1 cellular context compared by ENCODE assay signal in the genomic region with DNA sequence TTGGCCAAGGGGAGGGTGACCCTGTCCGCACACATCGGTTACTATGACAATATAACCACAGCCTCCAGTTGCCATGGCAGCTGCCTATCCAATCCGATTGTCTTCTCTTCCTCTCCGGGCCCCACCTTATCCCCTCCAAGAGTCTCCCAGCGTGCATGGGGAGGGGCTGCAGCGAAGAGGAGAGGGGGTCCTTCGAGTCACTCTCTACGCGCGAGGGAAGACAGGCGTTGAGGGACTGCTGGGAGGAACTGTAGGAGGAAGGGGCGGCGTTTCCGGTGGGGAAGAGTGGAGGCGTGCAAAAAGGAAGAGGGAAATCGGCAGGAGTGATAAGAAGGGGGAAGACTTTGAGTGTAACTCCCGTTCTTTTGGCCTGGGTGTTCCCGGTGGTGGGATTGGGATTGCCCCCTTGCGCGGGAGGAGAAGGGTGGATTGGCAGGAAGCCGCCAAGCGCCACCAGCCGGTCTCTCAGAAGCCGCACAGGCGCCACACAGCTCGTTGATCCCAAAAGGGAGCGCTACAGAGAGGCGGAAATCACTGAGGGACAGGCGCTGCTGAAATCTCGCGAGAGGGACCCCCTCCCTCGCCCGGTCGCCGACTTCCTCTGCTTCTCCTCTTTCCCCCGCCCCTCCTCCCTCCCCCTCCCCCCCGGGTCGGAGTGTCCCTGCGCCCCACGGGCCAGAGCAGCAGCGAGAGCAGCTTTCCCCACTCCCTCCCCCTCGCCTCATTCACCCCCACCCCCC.
TF ChIP-seq lines count a peak whose summit lies in the region.

No MANE protein-coding gene starts in this region.

TF ChIP-seq in HepG2, 621 proteins besides CTCF, POLR2A, EP300 and RAD21 (continued from another document and continues in another):
- TF ChIP-seq, protein P1, sequence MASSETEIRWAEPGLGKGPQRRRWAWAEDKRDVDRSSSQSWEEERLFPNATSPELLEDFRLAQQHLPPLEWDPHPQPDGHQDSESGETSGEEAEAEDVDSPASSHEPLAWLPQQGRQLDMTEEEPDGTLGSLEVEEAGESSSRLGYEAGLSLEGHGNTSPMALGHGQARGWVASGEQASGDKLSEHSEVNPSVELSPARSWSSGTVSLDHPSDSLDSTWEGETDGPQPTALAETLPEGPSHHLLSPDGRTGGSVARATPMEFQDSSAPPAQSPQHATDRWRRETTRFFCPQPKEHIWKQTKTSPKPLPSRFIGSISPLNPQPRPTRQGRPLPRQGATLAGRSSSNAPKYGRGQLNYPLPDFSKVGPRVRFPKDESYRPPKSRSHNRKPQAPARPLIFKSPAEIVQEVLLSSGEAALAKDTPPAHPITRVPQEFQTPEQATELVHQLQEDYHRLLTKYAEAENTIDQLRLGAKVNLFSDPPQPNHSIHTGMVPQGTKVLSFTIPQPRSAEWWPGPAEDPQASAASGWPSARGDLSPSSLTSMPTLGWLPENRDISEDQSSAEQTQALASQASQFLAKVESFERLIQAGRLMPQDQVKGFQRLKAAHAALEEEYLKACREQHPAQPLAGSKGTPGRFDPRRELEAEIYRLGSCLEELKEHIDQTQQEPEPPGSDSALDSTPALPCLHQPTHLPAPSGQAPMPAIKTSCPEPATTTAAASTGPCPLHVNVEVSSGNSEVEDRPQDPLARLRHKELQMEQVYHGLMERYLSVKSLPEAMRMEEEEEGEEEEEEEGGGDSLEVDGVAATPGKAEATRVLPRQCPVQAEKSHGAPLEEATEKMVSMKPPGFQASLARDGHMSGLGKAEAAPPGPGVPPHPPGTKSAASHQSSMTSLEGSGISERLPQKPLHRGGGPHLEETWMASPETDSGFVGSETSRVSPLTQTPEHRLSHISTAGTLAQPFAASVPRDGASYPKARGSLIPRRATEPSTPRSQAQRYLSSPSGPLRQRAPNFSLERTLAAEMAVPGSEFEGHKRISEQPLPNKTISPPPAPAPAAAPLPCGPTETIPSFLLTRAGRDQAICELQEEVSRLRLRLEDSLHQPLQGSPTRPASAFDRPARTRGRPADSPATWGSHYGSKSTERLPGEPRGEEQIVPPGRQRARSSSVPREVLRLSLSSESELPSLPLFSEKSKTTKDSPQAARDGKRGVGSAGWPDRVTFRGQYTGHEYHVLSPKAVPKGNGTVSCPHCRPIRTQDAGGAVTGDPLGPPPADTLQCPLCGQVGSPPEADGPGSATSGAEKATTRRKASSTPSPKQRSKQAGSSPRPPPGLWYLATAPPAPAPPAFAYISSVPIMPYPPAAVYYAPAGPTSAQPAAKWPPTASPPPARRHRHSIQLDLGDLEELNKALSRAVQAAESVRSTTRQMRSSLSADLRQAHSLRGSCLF (CRISPR knock-in tag; IDR thresholded peaks at IDR 0.05; ENCODE audit: borderline replicate concordance), result no peak
- TF ChIP-seq RFX5 (IDR thresholded peaks at IDR 0.05; ENCODE audit: low read depth, low read length), result peak; percentile 91
- TF ChIP-seq, protein P2, sequence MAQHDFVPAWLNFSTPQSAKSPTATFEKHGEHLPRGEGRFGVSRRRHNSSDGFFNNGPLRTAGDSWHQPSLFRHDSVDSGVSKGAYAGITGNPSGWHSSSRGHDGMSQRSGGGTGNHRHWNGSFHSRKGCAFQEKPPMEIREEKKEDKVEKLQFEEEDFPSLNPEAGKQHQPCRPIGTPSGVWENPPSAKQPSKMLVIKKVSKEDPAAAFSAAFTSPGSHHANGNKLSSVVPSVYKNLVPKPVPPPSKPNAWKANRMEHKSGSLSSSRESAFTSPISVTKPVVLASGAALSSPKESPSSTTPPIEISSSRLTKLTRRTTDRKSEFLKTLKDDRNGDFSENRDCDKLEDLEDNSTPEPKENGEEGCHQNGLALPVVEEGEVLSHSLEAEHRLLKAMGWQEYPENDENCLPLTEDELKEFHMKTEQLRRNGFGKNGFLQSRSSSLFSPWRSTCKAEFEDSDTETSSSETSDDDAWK (CRISPR knock-in tag; IDR thresholded peaks at IDR 0.05), result no peak
- TF ChIP-seq RXRA (CRISPR knock-in tag; IDR thresholded peaks at IDR 0.05), result peak; percentile 62; the same call in 1 of the 2 replicates
- no peak for TF ChIP-seq KDM5B (CRISPR knock-in tag; IDR thresholded peaks at IDR 0.05; ENCODE audit: borderline replicate concordance)
- 0 out of 2 replicates have a peak, but pooled peaks have one; percentile 5 for TF ChIP-seq ZNF572 (CRISPR knock-in tag; IDR thresholded peaks at IDR 0.05)
- TF ChIP-seq GATA4 (IDR thresholded peaks at IDR 0.05; ENCODE audit: borderline replicate concordance, low read depth), result peak; percentile 58; the same call in 1 of the 2 replicates
- TF ChIP-seq, protein P3, sequence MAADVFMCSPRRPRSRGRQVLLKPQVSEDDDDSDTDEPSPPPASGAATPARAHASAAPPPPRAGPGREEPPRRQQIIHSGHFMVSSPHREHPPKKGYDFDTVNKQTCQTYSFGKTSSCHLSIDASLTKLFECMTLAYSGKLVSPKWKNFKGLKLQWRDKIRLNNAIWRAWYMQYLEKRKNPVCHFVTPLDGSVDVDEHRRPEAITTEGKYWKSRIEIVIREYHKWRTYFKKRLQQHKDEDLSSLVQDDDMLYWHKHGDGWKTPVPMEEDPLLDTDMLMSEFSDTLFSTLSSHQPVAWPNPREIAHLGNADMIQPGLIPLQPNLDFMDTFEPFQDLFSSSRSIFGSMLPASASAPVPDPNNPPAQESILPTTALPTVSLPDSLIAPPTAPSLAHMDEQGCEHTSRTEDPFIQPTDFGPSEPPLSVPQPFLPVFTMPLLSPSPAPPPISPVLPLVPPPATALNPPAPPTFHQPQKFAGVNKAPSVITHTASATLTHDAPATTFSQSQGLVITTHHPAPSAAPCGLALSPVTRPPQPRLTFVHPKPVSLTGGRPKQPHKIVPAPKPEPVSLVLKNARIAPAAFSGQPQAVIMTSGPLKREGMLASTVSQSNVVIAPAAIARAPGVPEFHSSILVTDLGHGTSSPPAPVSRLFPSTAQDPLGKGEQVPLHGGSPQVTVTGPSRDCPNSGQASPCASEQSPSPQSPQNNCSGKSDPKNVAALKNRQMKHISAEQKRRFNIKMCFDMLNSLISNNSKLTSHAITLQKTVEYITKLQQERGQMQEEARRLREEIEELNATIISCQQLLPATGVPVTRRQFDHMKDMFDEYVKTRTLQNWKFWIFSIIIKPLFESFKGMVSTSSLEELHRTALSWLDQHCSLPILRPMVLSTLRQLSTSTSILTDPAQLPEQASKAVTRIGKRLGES (CRISPR knock-in tag; IDR thresholded peaks at IDR 0.05; ENCODE audit: borderline replicate concordance), result no peak
- no peak for TF ChIP-seq ZNF781 (CRISPR knock-in tag; IDR thresholded peaks at IDR 0.05; ENCODE audit: borderline replicate concordance, not compliant biosample characterization)
- TF ChIP-seq CCDC6 (CRISPR knock-in tag; IDR thresholded peaks at IDR 0.05), result no peak
- TF ChIP-seq ZNF224 (CRISPR knock-in tag; IDR thresholded peaks at IDR 0.05), result peak; percentile 7; the same call in 1 of the 2 replicates
- TF ChIP-seq RARG (CRISPR knock-in tag; IDR thresholded peaks at IDR 0.05; ENCODE audit: low read depth), result no peak
- no peak for TF ChIP-seq ZFP82 (CRISPR knock-in tag; IDR thresholded peaks at IDR 0.05; ENCODE audit: borderline replicate concordance)
- TF ChIP-seq FOSL1 (CRISPR knock-in tag; IDR thresholded peaks at IDR 0.05; ENCODE audit: borderline replicate concordance), result no peak
- TF ChIP-seq, protein P4, sequence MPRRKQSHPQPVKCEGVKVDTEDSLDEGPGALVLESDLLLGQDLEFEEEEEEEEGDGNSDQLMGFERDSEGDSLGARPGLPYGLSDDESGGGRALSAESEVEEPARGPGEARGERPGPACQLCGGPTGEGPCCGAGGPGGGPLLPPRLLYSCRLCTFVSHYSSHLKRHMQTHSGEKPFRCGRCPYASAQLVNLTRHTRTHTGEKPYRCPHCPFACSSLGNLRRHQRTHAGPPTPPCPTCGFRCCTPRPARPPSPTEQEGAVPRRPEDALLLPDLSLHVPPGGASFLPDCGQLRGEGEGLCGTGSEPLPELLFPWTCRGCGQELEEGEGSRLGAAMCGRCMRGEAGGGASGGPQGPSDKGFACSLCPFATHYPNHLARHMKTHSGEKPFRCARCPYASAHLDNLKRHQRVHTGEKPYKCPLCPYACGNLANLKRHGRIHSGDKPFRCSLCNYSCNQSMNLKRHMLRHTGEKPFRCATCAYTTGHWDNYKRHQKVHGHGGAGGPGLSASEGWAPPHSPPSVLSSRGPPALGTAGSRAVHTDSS (CRISPR knock-in tag; conservative IDR thresholded peaks at IDR 0.05), result 0 out of 2 replicates have a peak, but pooled peaks have one; percentile 20
- TF ChIP-seq, protein P5, sequence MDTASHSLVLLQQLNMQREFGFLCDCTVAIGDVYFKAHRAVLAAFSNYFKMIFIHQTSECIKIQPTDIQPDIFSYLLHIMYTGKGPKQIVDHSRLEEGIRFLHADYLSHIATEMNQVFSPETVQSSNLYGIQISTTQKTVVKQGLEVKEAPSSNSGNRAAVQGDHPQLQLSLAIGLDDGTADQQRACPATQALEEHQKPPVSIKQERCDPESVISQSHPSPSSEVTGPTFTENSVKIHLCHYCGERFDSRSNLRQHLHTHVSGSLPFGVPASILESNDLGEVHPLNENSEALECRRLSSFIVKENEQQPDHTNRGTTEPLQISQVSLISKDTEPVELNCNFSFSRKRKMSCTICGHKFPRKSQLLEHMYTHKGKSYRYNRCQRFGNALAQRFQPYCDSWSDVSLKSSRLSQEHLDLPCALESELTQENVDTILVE (CRISPR knock-in tag; IDR thresholded peaks at IDR 0.05), result 0 out of 2 replicates have a peak, but pooled peaks have one; percentile 60
- TF ChIP-seq ZBTB8A (CRISPR knock-in tag; IDR thresholded peaks at IDR 0.05; ENCODE audit: borderline replicate concordance, low read depth), result no peak
- TF ChIP-seq SP140L (CRISPR knock-in tag; IDR thresholded peaks at IDR 0.05; ENCODE audit: borderline replicate concordance), result 0 out of 2 replicates have a peak, but pooled peaks have one; percentile 48
- peak; percentile 51; the same call in 1 of the 2 replicates for TF ChIP-seq POLR2AphosphoS5 (IDR thresholded peaks at IDR 0.05; ENCODE audit: low read depth, low read length)
- TF ChIP-seq PPARG (CRISPR knock-in tag; conservative IDR thresholded peaks at IDR 0.05), result no peak
- TF ChIP-seq RFX1 (IDR thresholded peaks at IDR 0.05), result peak; percentile 100
- TF ChIP-seq NFE2L1 (CRISPR knock-in tag; IDR thresholded peaks at IDR 0.05; ENCODE audit: borderline replicate concordance), result no peak
- no peak for TF ChIP-seq ZNF678 (CRISPR knock-in tag; IDR thresholded peaks at IDR 0.05)
- TF ChIP-seq NFATC3 (CRISPR knock-in tag; IDR thresholded peaks at IDR 0.05), result no peak
- no peak for TF ChIP-seq ZC3H13 (CRISPR knock-in tag; IDR thresholded peaks at IDR 0.05)
- TF ChIP-seq ZNF782 (CRISPR knock-in tag; IDR thresholded peaks at IDR 0.05; ENCODE audit: borderline replicate concordance), result 0 out of 2 replicates have a peak, but pooled peaks have one; percentile 23
- TF ChIP-seq MYC (CRISPR knock-in tag; IDR thresholded peaks at IDR 0.05; ENCODE audit: borderline replicate concordance), result peak; percentile 31; the same call in 1 of the 2 replicates
- no peak for TF ChIP-seq HDAC6 (IDR thresholded peaks at IDR 0.05; ENCODE audit: low read depth, low read length)
- TF ChIP-seq NR2F6 (IDR thresholded peaks at IDR 0.05), result no peak
- peak; percentile 59; the same call in 1 of the 2 replicates for TF ChIP-seq NR2F6 (CRISPR knock-in tag; IDR thresholded peaks at IDR 0.05)
- peak; percentile 29 for TF ChIP-seq BHLHE40 (IDR thresholded peaks at IDR 0.05; ENCODE audit: low read length)
- TF ChIP-seq HMG20B (CRISPR knock-in tag; conservative IDR thresholded peaks at IDR 0.05), result no peak
- TF ChIP-seq ZNF569 (CRISPR knock-in tag; IDR thresholded peaks at IDR 0.05; ENCODE audit: borderline replicate concordance), result no peak
- TF ChIP-seq, protein P6, sequence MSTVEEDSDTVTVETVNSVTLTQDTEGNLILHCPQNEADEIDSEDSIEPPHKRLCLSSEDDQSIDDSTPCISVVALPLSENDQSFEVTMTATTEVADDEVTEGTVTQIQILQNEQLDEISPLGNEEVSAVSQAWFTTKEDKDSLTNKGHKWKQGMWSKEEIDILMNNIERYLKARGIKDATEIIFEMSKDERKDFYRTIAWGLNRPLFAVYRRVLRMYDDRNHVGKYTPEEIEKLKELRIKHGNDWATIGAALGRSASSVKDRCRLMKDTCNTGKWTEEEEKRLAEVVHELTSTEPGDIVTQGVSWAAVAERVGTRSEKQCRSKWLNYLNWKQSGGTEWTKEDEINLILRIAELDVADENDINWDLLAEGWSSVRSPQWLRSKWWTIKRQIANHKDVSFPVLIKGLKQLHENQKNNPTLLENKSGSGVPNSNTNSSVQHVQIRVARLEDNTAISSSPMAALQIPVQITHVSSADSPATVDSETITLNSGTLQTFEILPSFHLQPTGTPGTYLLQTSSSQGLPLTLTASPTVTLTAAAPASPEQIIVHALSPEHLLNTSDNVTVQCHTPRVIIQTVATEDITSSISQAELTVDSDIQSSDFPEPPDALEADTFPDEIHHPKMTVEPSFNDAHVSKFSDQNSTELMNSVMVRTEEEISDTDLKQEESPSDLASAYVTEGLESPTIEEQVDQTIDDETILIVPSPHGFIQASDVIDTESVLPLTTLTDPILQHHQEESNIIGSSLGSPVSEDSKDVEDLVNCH (CRISPR knock-in tag; IDR thresholded peaks at IDR 0.05), result no peak
- TF ChIP-seq ZEB1 (IDR thresholded peaks at IDR 0.05; ENCODE audit: insufficient replicate concordance, low read depth), result peak; percentile 53
- no peak for TF ChIP-seq ZNF7 (CRISPR knock-in tag; IDR thresholded peaks at IDR 0.05)
- TF ChIP-seq CHD4 (IDR thresholded peaks at IDR 0.05; ENCODE audit: borderline replicate concordance, low read length), result no peak; the same call in 1 of the 2 replicates
- peak; percentile 76; the same call in 1 of the 2 replicates for TF ChIP-seq NKX3-1 (CRISPR knock-in tag; IDR thresholded peaks at IDR 0.05)
- no peak for TF ChIP-seq ZSCAN20 (CRISPR knock-in tag; IDR thresholded peaks at IDR 0.05; ENCODE audit: borderline replicate concordance)
- TF ChIP-seq, protein P7, sequence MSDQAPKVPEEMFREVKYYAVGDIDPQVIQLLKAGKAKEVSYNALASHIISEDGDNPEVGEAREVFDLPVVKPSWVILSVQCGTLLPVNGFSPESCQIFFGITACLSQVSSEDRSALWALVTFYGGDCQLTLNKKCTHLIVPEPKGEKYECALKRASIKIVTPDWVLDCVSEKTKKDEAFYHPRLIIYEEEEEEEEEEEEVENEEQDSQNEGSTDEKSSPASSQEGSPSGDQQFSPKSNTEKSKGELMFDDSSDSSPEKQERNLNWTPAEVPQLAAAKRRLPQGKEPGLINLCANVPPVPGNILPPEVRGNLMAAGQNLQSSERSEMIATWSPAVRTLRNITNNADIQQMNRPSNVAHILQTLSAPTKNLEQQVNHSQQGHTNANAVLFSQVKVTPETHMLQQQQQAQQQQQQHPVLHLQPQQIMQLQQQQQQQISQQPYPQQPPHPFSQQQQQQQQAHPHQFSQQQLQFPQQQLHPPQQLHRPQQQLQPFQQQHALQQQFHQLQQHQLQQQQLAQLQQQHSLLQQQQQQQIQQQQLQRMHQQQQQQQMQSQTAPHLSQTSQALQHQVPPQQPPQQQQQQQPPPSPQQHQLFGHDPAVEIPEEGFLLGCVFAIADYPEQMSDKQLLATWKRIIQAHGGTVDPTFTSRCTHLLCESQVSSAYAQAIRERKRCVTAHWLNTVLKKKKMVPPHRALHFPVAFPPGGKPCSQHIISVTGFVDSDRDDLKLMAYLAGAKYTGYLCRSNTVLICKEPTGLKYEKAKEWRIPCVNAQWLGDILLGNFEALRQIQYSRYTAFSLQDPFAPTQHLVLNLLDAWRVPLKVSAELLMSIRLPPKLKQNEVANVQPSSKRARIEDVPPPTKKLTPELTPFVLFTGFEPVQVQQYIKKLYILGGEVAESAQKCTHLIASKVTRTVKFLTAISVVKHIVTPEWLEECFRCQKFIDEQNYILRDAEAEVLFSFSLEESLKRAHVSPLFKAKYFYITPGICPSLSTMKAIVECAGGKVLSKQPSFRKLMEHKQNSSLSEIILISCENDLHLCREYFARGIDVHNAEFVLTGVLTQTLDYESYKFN (CRISPR knock-in tag; conservative IDR thresholded peaks at IDR 0.05), result peak; percentile 74; the same call in 1 of the 2 replicates
- no peak; the same call in 1 of the 2 replicates for TF ChIP-seq MIER3 (CRISPR knock-in tag; IDR thresholded peaks at IDR 0.05; ENCODE audit: borderline replicate concordance)
